20 cellular contexts compared by ENCODE assay signal in genomic region chr5:73955447-73955846, GRCh38.
"Had no signal": no experiment of that assay in that cellular context is flagged by ENCODE, and none has a peak within 500 bp of the region (broad histone marks: within the 10 kb centered on the region; RNA-seq: fewer than 3 reads in every experiment).

No MANE protein-coding gene starts in this region.

- DNase-seq: activated CD4-positive, alpha-beta T cell treated with anti-CD3 and anti-CD28 coated beads for 36 hours; activated CD4-positive, alpha-beta T cell treated with anti-CD3 and anti-CD28 coated beads, Interleukin-2, amount 50 U/mL, for 48 hours; activated naive CD4-positive, alpha-beta T cell; activated naive CD8-positive, alpha-beta T cell treated with anti-CD3 and anti-CD28 coated beads for 36 hours; cortex of kidney; effector CD4-positive, alpha-beta T cell; heart left ventricle; kidney glomerular epithelial cell; left ventricle myocardium inferior; naive thymus-derived CD4-positive, alpha-beta T cell; psoas muscle; right cardiac atrium; small intestine; stimulated activated CD4-positive, alpha-beta T cell treated with anti-CD3 and anti-CD28 coated beads, Interleukin-15, amount 100 ng/mL, for 24 hours; stimulated activated CD4-positive, alpha-beta T cell treated with anti-CD3 and anti-CD28 coated beads, Interleukin-2, amount 100 ng/mL, for 48 hours; thyroid gland had no signal

- ATAC-seq: activated CD4-positive, alpha-beta T cell treated with anti-CD3 and anti-CD28 coated beads for 36 hours; heart left ventricle; naive thymus-derived CD4-positive, alpha-beta T cell; psoas muscle; right cardiac atrium; stimulated activated memory B cell treated with anti-CD40 and anti-IgM and Interleukin-4, amounts not matched to agents 10 μg/mL and 1 μg/mL and 100 μg/mL, for 72 hours; WTC11 had no signal

- H3K27ac ChIP-seq: breast epithelium, heart left ventricle, left ventricle myocardium inferior, neural progenitor cell, psoas muscle, thyroid gland had no signal
